ENCODE assay signal across 8 cellular contexts in the genomic region with DNA sequence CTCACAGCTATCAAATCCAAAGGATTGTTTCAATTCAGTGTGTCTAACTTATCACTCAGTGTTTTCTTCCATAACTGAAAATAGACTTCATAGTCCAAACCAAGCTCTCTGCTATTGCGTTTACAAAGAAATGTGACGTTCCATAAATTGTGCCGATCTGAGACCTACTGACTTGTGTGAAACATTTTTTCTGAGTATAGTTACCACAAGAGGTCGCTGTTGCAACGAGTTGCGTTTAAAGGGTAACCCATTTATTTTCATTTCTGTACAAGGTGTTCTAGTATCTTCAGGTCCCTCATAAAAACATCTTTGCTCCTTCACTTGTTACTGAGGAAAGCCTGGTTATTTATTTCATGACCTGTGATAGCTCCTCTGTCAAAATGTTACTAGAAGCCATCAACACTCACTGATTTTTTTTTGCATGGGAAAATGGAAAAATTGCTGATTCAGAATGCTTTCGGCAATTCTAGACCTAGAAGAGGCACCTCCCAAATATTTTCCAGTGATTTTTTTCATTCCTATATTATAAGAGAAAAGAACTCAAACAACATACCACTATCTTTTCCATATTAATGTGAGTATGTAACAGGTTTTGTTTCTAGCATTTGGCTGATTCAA.
A peak's percentile ranks its signal among the peaks of the same experiment; 100 is the strongest.
DNase-seq lines count a peak whose midpoint lies in the region; ATAC-seq and TF ChIP-seq lines count a peak whose summit lies in the region.

No MANE protein-coding gene starts in this region.

- peaks cover 43 to 50% of the 10 kb centered on the region in 2 donors for H3K27me3 Mint-ChIP-seq in effector memory CD8-positive, alpha-beta T cell

- H3K4me2 ChIP-seq in KMS-11 (no peak overlapping the region), parathyroid adenoma (ENCODE audit: low read length) (peak overlapping the region; percentile 39)

- H3K27ac Mint-ChIP-seq in effector memory CD8-positive, alpha-beta T cell: no peak overlapping the region

- no peaks in the 10 kb centered on the region for H3K9me3 Mint-ChIP-seq in effector memory CD8-positive, alpha-beta T cell

- H3K9me3 ChIP-seq in parathyroid adenoma (ENCODE audit: control insufficient read depth, low read length): no peaks in the 10 kb centered on the region

- peak; percentile 25 for DNase-seq in activated naive CD4-positive, alpha-beta T cell treated with Interleukin-2 at 50 U/mL for 16 hours
- DNase-seq in activated naive CD4-positive, alpha-beta T cell treated with anti-CD3 and anti-CD28 coated beads, Interleukin-2, amount 50 U/mL, for 16 hours: no peak
- DNase-seq in SKM-1 (lab: John Stamatoyannopoulos, UW; ENCODE audit: unreplicated experiment): peak; percentile 2
- DNase-seq in effector memory CD8-positive, alpha-beta T cell: peak; percentile 30 to 47 (median 38)

- H3K36me3 ChIP-seq in KMS-11 (ENCODE audit: insufficient read depth): no peaks in the 10 kb centered on the region
- H3K36me3 ChIP-seq in parathyroid adenoma (ENCODE audit: control insufficient read depth, insufficient read depth, low read length): no peaks in the 10 kb centered on the region

- H3K27ac ChIP-seq in KMS-11: no peak overlapping the region
- H3K27ac ChIP-seq in parathyroid adenoma: no peak overlapping the region

- ATAC-seq in effector memory CD8-positive, alpha-beta T cell (replicated peaks): peak; percentile 52
- no peak for ATAC-seq in HG02798 (IDR thresholded peaks at IDR 0.05; ENCODE audit: poor library complexity, unreplicated experiment)
- ATAC-seq in HG03520 (IDR thresholded peaks at IDR 0.05; ENCODE audit: unreplicated experiment): no peak

- H3K27me3 ChIP-seq in KMS-11 (ENCODE audit: insufficient read depth, low read depth) (peaks cover 5% of the 10 kb centered on the region), parathyroid adenoma (ENCODE audit: control insufficient read depth, insufficient read depth, low read length) (no peaks in the 10 kb centered on the region)

- H3K4me1 ChIP-seq in KMS-11 (ENCODE audit: low read depth, poor library complexity, severe bottlenecking): peaks cover 2% of the 10 kb centered on the region
- H3K4me1 ChIP-seq in parathyroid adenoma: no peaks in the 10 kb centered on the region

- H3K4me3 Mint-ChIP-seq in effector memory CD8-positive, alpha-beta T cell: peak overlapping the region; percentile 1 to 64

- H2AFZ ChIP-seq in KMS-11 (ENCODE audit: low read depth): no peak overlapping the region
- H2AFZ ChIP-seq in parathyroid adenoma: no peak overlapping the region

- no peaks in the 10 kb centered on the region for H4K20me1 ChIP-seq in KMS-11 (ENCODE audit: insufficient read depth)

- peaks cover 6 to 15% of the 10 kb centered on the region in 2 donors for H3K4me1 Mint-ChIP-seq in effector memory CD8-positive, alpha-beta T cell (ENCODE audit: low read depth in 2 of 2)

- H3K4me3 ChIP-seq in KMS-11 (IDR thresholded peaks at IDR 0.05; ENCODE audit: insufficient read depth, low read depth, low read length) (no peak overlapping the region), parathyroid adenoma (ENCODE audit: low read depth, low read length) (no peak overlapping the region)

- H3K79me2 ChIP-seq in KMS-11 (ENCODE audit: insufficient read depth, low read depth): no peaks in the 10 kb centered on the region
- H3K79me2 ChIP-seq in parathyroid adenoma: no peaks in the 10 kb centered on the region

- peaks cover 6% of the 10 kb centered on the region for H3K36me3 Mint-ChIP-seq in effector memory CD8-positive, alpha-beta T cell (ENCODE audit: insufficient read depth)

- H3K9ac ChIP-seq in KMS-11: no peak overlapping the region
- no peak overlapping the region for H3K9ac ChIP-seq in parathyroid adenoma

- peak; percentile 74 for TF ChIP-seq CTCF in KMS-11 (conservative IDR thresholded peaks at IDR 0.05; ENCODE audit: low read depth, low read length)
- no peak for TF ChIP-seq CTCF in parathyroid adenoma (IDR thresholded peaks at IDR 0.05)
